Comparison of ENCODE assay signal across 1 cellular context in the genomic region with DNA sequence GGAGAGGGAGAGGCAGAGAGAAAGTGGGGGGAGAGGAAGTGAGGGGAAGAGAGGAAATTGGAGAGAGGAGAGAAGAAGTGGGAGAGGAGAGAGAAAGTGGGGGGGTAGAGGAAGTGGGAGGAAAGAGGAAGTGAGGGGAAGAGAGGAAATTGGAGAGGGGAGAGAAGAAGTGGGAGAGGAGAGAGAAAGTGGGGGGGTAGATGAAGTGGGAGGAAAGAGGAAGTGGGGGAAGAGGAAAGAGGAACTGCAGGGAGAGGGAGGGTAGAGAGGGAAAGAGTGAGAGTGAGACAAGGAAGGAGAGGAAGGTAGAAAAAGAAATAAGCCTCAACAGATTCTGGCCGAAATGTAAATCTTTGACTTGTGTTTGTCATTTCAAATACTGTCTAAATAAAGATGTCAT.
TF ChIP-seq lines count a peak whose summit lies in the region.

No MANE protein-coding gene starts in this region.

TF ChIP-seq in GM12878, 131 proteins besides CTCF, POLR2A, EP300 and RAD21 (continued from another document):
- TF ChIP-seq, protein P1, sequence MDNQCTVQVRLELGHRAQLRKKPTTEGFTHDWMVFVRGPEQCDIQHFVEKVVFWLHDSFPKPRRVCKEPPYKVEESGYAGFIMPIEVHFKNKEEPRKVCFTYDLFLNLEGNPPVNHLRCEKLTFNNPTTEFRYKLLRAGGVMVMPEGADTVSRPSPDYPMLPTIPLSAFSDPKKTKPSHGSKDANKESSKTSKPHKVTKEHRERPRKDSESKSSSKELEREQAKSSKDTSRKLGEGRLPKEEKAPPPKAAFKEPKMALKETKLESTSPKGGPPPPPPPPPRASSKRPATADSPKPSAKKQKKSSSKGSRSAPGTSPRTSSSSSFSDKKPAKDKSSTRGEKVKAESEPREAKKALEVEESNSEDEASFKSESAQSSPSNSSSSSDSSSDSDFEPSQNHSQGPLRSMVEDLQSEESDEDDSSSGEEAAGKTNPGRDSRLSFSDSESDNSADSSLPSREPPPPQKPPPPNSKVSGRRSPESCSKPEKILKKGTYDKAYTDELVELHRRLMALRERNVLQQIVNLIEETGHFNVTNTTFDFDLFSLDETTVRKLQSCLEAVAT (IDR thresholded peaks at IDR 0.05): no peak
- TF ChIP-seq HDAC6 (IDR thresholded peaks at IDR 0.05; ENCODE audit: unreplicated experiment) (no peak), POLR2AphosphoS2 (IDR thresholded peaks at IDR 0.05; ENCODE audit: low read depth, low read length) (no peak), IKZF1 (conservative IDR thresholded peaks at IDR 0.05) (0 out of 2 replicates have a peak, but pooled peaks have one; percentile 11), MTA2 (IDR thresholded peaks at IDR 0.05; ENCODE audit: low read depth) (0 out of 2 replicates have a peak, but pooled peaks have one; percentile 20), IKZF2 (IDR thresholded peaks at IDR 0.05) (peak; percentile 21 to 35; a peak in 1 of 4 replicates), ETV6 (conservative IDR thresholded peaks at IDR 0.05 in 1 of 2, IDR thresholded peaks at IDR 0.05 in 1 of 2; ENCODE audit: borderline replicate concordance in 1 of 2, low read depth in 1 of 2) (peak in 1 of 2 experiments; percentile 40; a peak in 1 of 4 replicates)
- TF ChIP-seq, protein P2, sequence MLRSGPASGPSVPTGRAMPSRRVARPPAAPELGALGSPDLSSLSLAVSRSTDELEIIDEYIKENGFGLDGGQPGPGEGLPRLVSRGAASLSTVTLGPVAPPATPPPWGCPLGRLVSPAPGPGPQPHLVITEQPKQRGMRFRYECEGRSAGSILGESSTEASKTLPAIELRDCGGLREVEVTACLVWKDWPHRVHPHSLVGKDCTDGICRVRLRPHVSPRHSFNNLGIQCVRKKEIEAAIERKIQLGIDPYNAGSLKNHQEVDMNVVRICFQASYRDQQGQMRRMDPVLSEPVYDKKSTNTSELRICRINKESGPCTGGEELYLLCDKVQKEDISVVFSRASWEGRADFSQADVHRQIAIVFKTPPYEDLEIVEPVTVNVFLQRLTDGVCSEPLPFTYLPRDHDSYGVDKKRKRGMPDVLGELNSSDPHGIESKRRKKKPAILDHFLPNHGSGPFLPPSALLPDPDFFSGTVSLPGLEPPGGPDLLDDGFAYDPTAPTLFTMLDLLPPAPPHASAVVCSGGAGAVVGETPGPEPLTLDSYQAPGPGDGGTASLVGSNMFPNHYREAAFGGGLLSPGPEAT (IDR thresholded peaks at IDR 0.05; ENCODE audit: low read depth): 0 out of 2 replicates have a peak, but pooled peaks have one; percentile 13
- TF ChIP-seq, protein P3, sequence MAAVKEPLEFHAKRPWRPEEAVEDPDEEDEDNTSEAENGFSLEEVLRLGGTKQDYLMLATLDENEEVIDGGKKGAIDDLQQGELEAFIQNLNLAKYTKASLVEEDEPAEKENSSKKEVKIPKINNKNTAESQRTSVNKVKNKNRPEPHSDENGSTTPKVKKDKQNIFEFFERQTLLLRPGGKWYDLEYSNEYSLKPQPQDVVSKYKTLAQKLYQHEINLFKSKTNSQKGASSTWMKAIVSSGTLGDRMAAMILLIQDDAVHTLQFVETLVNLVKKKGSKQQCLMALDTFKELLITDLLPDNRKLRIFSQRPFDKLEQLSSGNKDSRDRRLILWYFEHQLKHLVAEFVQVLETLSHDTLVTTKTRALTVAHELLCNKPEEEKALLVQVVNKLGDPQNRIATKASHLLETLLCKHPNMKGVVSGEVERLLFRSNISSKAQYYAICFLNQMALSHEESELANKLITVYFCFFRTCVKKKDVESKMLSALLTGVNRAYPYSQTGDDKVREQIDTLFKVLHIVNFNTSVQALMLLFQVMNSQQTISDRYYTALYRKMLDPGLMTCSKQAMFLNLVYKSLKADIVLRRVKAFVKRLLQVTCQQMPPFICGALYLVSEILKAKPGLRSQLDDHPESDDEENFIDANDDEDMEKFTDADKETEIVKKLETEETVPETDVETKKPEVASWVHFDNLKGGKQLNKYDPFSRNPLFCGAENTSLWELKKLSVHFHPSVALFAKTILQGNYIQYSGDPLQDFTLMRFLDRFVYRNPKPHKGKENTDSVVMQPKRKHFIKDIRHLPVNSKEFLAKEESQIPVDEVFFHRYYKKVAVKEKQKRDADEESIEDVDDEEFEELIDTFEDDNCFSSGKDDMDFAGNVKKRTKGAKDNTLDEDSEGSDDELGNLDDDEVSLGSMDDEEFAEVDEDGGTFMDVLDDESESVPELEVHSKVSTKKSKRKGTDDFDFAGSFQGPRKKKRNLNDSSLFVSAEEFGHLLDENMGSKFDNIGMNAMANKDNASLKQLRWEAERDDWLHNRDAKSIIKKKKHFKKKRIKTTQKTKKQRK (IDR thresholded peaks at IDR 0.05; ENCODE audit: low read depth, low read length): no peak
